Comparison of ENCODE assay signal across 8 cellular contexts in the genomic region with DNA sequence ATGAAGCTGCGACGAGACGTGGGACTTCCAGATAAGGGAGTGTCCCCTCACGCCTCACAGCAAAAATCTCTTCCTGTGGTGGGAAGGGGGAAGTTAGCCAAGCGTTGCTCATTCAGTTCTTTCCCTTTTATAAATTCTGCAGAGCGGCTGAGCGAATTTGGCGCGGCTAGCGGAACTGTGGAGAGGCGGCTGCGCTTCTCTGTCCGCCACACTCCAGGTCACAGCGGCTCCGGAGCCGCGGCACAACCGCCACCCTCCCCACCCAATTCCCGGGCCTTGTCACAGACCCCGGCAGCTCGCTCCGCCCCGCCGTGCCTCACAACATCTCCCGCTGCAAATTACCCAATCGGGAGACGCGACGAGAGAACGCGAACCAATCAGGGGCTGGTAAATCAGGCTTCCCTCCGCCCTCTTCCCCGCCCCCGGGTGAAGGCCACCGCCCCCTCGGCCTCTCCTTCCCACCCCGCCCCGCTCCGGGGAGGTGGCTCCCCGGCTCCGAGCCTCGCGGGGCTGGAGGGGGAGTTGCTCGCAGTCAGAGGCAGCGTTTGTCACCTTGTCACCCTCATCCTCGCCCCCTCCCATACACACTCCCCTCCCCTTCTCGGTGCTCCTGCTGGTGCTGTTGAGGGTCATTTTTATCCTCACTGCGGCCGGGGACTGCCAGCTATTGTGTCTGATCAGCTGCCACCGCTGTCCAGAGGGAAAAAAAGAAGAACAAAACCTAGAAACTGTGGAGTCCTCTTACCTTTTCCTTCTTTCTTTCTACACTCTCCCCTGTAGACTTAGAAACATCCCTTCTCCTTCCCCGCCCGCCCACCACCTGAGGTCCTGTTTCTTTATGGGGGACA. TPM values are rescaled to one million over a fixed set of nuclear protein-coding genes. Genes with fewer than 3 reads are reported as not detected.
A peak's percentile ranks its signal among the peaks of the same experiment; 100 is the strongest.
DNase-seq lines count a peak whose midpoint lies in the region; ATAC-seq and TF ChIP-seq lines count a peak whose summit lies in the region.

No MANE protein-coding gene starts in this region.

- no peak for TF ChIP-seq CTCF in liver (IDR thresholded peaks at IDR 0.05; ENCODE audit: low read depth, low read length, missing input control)

- peak overlapping the region; percentile 89 for H3K4me3 ChIP-seq in CD4-positive, CD25-positive, alpha-beta regulatory T cell (ENCODE audit: low read depth, low read length)
- H3K4me3 ChIP-seq in liver (ENCODE audit: low read depth in 1 of 3, low read length in 3 of 3) = peak overlapping the region; percentile 75 to 96 (median 91)

- peak overlapping the region; percentile 93 to 99 (median 94) for H3K4me3 Mint-ChIP-seq in CD4-positive, CD25-positive, alpha-beta regulatory T cell

- no peaks in the 10 kb centered on the region for H3K27me3 ChIP-seq in CD4-positive, CD25-positive, alpha-beta regulatory T cell (ENCODE audit: control insufficient read depth, insufficient read depth, low read length)
- no peaks in the 10 kb centered on the region for H3K27me3 ChIP-seq in liver (ENCODE audit: control insufficient read depth in 4 of 4, insufficient read depth in 4 of 4, low read length in 3 of 4)

- no peaks in the 10 kb centered on the region for H3K9me3 Mint-ChIP-seq in CD4-positive, CD25-positive, alpha-beta regulatory T cell

- H3K27me3 Mint-ChIP-seq in CD4-positive, CD25-positive, alpha-beta regulatory T cell = peaks cover 18% of the 10 kb centered on the region

- H3K9me3 ChIP-seq in CD4-positive, CD25-positive, alpha-beta regulatory T cell (ENCODE audit: control insufficient read depth in 2 of 2, low read length in 2 of 2) = no peaks in the 10 kb centered on the region
- no peaks in the 10 kb centered on the region for H3K9me3 ChIP-seq in liver (ENCODE audit: control insufficient read depth in 4 of 4, low read length in 3 of 4)

- DNase-seq in CD4-positive, CD25-positive, alpha-beta regulatory T cell = peak; percentile 91 to 96 (median 92)
- DNase-seq in NCI-H774 (lab: John Stamatoyannopoulos, UW) = peak; percentile 96
- DNase-seq in activated CD4-positive, alpha-beta T cell treated with anti-CD3 and anti-CD28 coated beads, Interleukin-2, amount 50 U/mL, for 48 hours = peak; percentile 97 to 98
- peak; percentile 95 to 98 for DNase-seq in dermis microvascular lymphatic vessel endothelial cell (ENCODE audit: low read depth in 2 of 2)
- peak; percentile 95 for DNase-seq in stimulated activated CD4-positive, alpha-beta T cell treated with anti-CD3 and anti-CD28 coated beads, Interleukin-4, amount 100 ng/mL, for 1 hour

- under 1% methylated on average over 52 of the region's 52 CpGs for WGBS in liver

- TF ChIP-seq RAD21 in liver (IDR thresholded peaks at IDR 0.05) = peak; percentile 9 to 25

- peak overlapping the region; percentile 77 to 91 (median 85) for H3K27ac Mint-ChIP-seq in CD4-positive, CD25-positive, alpha-beta regulatory T cell

- H3K36me3 ChIP-seq in CD4-positive, CD25-positive, alpha-beta regulatory T cell (ENCODE audit: control insufficient read depth, insufficient read depth, low read length) = no peaks in the 10 kb centered on the region
- no peaks in the 10 kb centered on the region for H3K36me3 ChIP-seq in liver (ENCODE audit: control insufficient read depth in 4 of 4, insufficient read depth in 3 of 4, low read depth in 1 of 4, low read length in 3 of 4)

- peaks cover 29% of the 10 kb centered on the region for H3K4me1 ChIP-seq in CD4-positive, CD25-positive, alpha-beta regulatory T cell (ENCODE audit: control insufficient read depth, insufficient read depth, low read length, poor library complexity, severe bottlenecking)
- H3K4me1 ChIP-seq in liver (ENCODE audit: control insufficient read depth in 4 of 4, insufficient read depth in 4 of 4, low read length in 3 of 4) = peaks cover 6 to 32% (median 26%) of the 10 kb centered on the region in 4 donors

- H3K27ac ChIP-seq in CD4-positive, CD25-positive, alpha-beta regulatory T cell (ENCODE audit: insufficient read depth, low read length, poor library complexity, severe bottlenecking) = peak overlapping the region; percentile 51
- H3K27ac ChIP-seq in liver (ENCODE audit: low read depth in 1 of 2, low read length in 2 of 2) = peak overlapping the region; percentile 91 to 98

- H3K9ac ChIP-seq in liver (ENCODE audit: low read depth in 1 of 2, low read length in 2 of 2) = peak overlapping the region; percentile 52 to 82

- peak; percentile 89 to 94 for ATAC-seq in CD4-positive, CD25-positive, alpha-beta regulatory T cell (ENCODE audit: low read depth in 2 of 2)
- ATAC-seq in GM19438 (IDR thresholded peaks at IDR 0.05; ENCODE audit: low read depth, unreplicated experiment) (peak; percentile 79), HG03571 (IDR thresholded peaks at IDR 0.05; ENCODE audit: unreplicated experiment) (peak; percentile 82)

- H3K4me1 Mint-ChIP-seq in CD4-positive, CD25-positive, alpha-beta regulatory T cell = peaks cover 6 to 26% (median 18%) of the 10 kb centered on the region in 4 donors

- H3K36me3 Mint-ChIP-seq in CD4-positive, CD25-positive, alpha-beta regulatory T cell = no peaks in the 10 kb centered on the region

TF ChIP-seq in liver, 16 proteins besides CTCF, POLR2A, EP300 and RAD21:
- no peak for TF ChIP-seq MAX (IDR thresholded peaks at IDR 0.05)
- TF ChIP-seq YY1 (IDR thresholded peaks at IDR 0.05) = no peak
- peak in 1 of 2 donors; percentile 15 for TF ChIP-seq HNF4A (conservative IDR thresholded peaks at IDR 0.05)
- TF ChIP-seq REST (IDR thresholded peaks at IDR 0.05) = peak; percentile 20
- TF ChIP-seq ZBTB33 (IDR thresholded peaks at IDR 0.05) = no peak
- peak; percentile 65 for TF ChIP-seq TAF1 (conservative IDR thresholded peaks at IDR 0.05)
- TF ChIP-seq EGR1 (IDR thresholded peaks at IDR 0.05; ENCODE audit: low read depth in 2 of 2) = peak in 1 of 2 donors; percentile 46
- TF ChIP-seq RXRA (IDR thresholded peaks at IDR 0.05) = peak; percentile 24 to 48
- TF ChIP-seq, protein P1, sequence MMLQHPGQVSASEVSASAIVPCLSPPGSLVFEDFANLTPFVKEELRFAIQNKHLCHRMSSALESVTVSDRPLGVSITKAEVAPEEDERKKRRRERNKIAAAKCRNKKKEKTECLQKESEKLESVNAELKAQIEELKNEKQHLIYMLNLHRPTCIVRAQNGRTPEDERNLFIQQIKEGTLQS (IDR thresholded peaks at IDR 0.05) = no peak
- TF ChIP-seq NR2F2 (IDR thresholded peaks at IDR 0.05) = no peak
- TF ChIP-seq SP1 (IDR thresholded peaks at IDR 0.05) = peak; percentile 80

RNA-seq across cellular contexts. Expression of gene ARHGAP21, which starts 0.9 kb away (rescaled TPM):
- 53.0 TPM for total RNA-seq in CD4-positive, CD25-positive, alpha-beta regulatory T cell
- 10 to 100 TPM in 1 of 4 donors, 1 to 10 TPM in 3; 4.1 to 10.3 (median 6.8) TPM for polyA plus RNA-seq in CD4-positive, CD25-positive, alpha-beta regulatory T cell
- 67.1 and 122 TPM in 2 replicates for total RNA-seq in dermis microvascular lymphatic vessel endothelial cell
- 10 to 100 TPM; 18.6 to 30.6 TPM for total RNA-seq in liver
- polyA plus RNA-seq in liver = 10 to 100 TPM in 1 of 2 donors, 1 to 10 TPM in 1; 7.8 to 12.7 TPM

Comparison
In these comparisons a context has a peak if more than half of its experiments do, and no peak if none do; other contexts are left out.
1. Peak in every context shown above with its lines: DNase-seq, ATAC-seq, H3K4me3 ChIP-seq and H3K27ac ChIP-seq.